ENCODE assay signal across 26 cellular contexts in the genomic region with DNA sequence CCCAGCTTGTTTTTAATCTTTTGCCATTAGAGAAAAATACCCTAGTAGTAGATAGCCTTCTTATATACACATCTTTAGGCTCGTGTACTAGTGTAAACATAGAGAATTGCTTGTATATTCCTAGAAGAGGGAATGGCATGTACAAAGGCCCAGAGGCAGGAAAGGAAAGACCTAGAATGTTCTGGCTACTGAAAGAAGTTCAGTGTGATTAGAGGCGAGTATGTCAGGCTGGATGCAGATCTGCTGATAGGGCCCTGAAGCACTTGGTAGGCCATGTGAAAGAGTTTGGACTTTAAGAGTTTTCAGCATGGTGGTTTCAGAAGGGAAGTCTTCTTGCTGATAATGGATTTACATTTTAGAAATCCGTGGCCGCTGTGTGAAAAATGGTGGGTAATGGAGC. TPM values are rescaled to one million over a fixed set of nuclear protein-coding genes. Genes with fewer than 3 reads are reported as not detected.
DNase-seq lines count a peak whose midpoint lies in the region; ATAC-seq and TF ChIP-seq lines count a peak whose summit lies in the region.
"Had no signal": no experiment of that assay in that cellular context is flagged by ENCODE, and none has a peak within 500 bp of the region (broad histone marks: within the 10 kb centered on the region; RNA-seq: fewer than 3 reads in every experiment).

No MANE protein-coding gene starts in this region.

- TF ChIP-seq CTCF in H9 (conservative IDR thresholded peaks at IDR 0.05) (no peak), endodermal cell (conservative IDR thresholded peaks at IDR 0.05) (no peak)

- H3K23me2 ChIP-seq in H9 (ENCODE audit: insufficient read length, low read depth, low read length, poor library complexity, severe bottlenecking): no peaks in the 10 kb centered on the region

- H2BK12ac ChIP-seq in H9 (ENCODE audit: insufficient read length, low read depth, low read length): no peak overlapping the region
- no peak overlapping the region for H2BK12ac ChIP-seq in trophoblast cell (ENCODE audit: low read length)

- H3T11ph ChIP-seq in H9 (ENCODE audit: low read length): no peak overlapping the region

- no peak overlapping the region for H4K12ac ChIP-seq in trophoblast cell (ENCODE audit: low read depth, low read length)

- peaks cover 6% of the 10 kb centered on the region for H3K4me1 Mint-ChIP-seq in activated naive CD4-positive, alpha-beta T cell treated with anti-CD3 and anti-CD28 coated beads, Interleukin-2, amount 10 ng/mL, durations not matched to agents 7 days and 5 days
- H3K4me1 Mint-ChIP-seq in H9: no peaks in the 10 kb centered on the region
- H3K4me1 Mint-ChIP-seq in endodermal cell: no peaks in the 10 kb centered on the region

- no peak overlapping the region for H2AFZ ChIP-seq in H9 (ENCODE audit: low read length)
- H2AFZ ChIP-seq in trophoblast cell (ENCODE audit: insufficient read depth, low read length, poor library complexity): no peak overlapping the region

- H3K9me3 ChIP-seq in H9 (ENCODE audit: control insufficient read depth, low read depth, low read length): no peaks in the 10 kb centered on the region
- H3K9me3 ChIP-seq in endodermal cell (ENCODE audit: control insufficient read depth, low read length): peaks cover 5% of the 10 kb centered on the region
- no peaks in the 10 kb centered on the region for H3K9me3 ChIP-seq in trophoblast cell (ENCODE audit: insufficient read depth, low read depth, low read length)
- H3K9me3 ChIP-seq: BE2C, colonic mucosa, neutrophil, psoas muscle, suprapubic skin had no signal

- H3K36me3 ChIP-seq in endodermal cell (ENCODE audit: control insufficient read depth, insufficient read depth, low read length) (peaks cover 51% of the 10 kb centered on the region), trophoblast cell (ENCODE audit: control insufficient read depth in 1 of 2, insufficient read depth in 2 of 2, low read length in 2 of 2) (peaks cover 16 to 19% of the 10 kb centered on the region in 2 experiments)
- H3K36me3 ChIP-seq: colonic mucosa had no signal

- CTCF ChIA-PET in activated naive CD4-positive, alpha-beta T cell treated with anti-CD3 and anti-CD28 coated beads, Interleukin-2, amount 10 ng/mL, durations not matched to agents 7 days and 5 days (lab: Charles Lee): no interaction called here

- H3K4ac ChIP-seq in H9 (ENCODE audit: low read depth, low read length) (no peak overlapping the region), trophoblast cell (ENCODE audit: low read depth, low read length) (peak overlapping the region; percentile 47)

- no peak overlapping the region for H2BK15ac ChIP-seq in H9 (ENCODE audit: low read depth, low read length)

- H2BK5ac ChIP-seq in H9 (ENCODE audit: insufficient read length, low read length) (no peak overlapping the region), trophoblast cell (ENCODE audit: low read depth, low read length, poor library complexity) (no peak overlapping the region)

- no peak overlapping the region for H3K4me3 ChIP-seq in endodermal cell (ENCODE audit: low read length)
- H3K4me3 ChIP-seq in trophoblast cell (ENCODE audit: low read depth, low read length): no peak overlapping the region
- H3K4me3 ChIP-seq: colonic mucosa, psoas muscle, suprapubic skin had no signal

- no peak overlapping the region for H3K23ac ChIP-seq in H9 (ENCODE audit: insufficient read length, low read depth, low read length)
- H3K23ac ChIP-seq in trophoblast cell (ENCODE audit: low read length): no peak overlapping the region

- H4K20me1 ChIP-seq in H9 (ENCODE audit: control insufficient read depth, insufficient read depth, insufficient read length): no peaks in the 10 kb centered on the region

- no peak overlapping the region for H4K5ac ChIP-seq in H9 (ENCODE audit: insufficient read length, low read depth, low read length)

- H4K8ac ChIP-seq in H9 (replicated peaks; ENCODE audit: insufficient read length, low read depth, low read length): no peak overlapping the region
- no peak overlapping the region for H4K8ac ChIP-seq in trophoblast cell (ENCODE audit: low read depth, low read length)

- H3K27me3 ChIP-seq in H9 (ENCODE audit: insufficient read depth, low read length) (no peaks in the 10 kb centered on the region), endodermal cell (ENCODE audit: control insufficient read depth, insufficient read depth, low read length, poor library complexity, severe bottlenecking) (no peaks in the 10 kb centered on the region), trophoblast cell (ENCODE audit: insufficient read depth, low read length) (no peaks in the 10 kb centered on the region)
- H3K27me3 ChIP-seq: BE2C, colonic mucosa, neutrophil, suprapubic skin had no signal

- no peak overlapping the region for H3K18ac ChIP-seq in H9 (ENCODE audit: insufficient read length, low read depth, low read length)
- no peak overlapping the region for H3K18ac ChIP-seq in trophoblast cell (ENCODE audit: low read length)

- H3K79me2 ChIP-seq in H9 (ENCODE audit: insufficient read depth, low read length) (peaks cover 8% of the 10 kb centered on the region; the same call in 1 of the 2 replicates), trophoblast cell (ENCODE audit: control insufficient read depth, insufficient read depth, low read length, poor library complexity) (peaks cover 3% of the 10 kb centered on the region)

- H3K56ac ChIP-seq in H9 (ENCODE audit: insufficient read length, low read depth, low read length): no peak overlapping the region

- no peak overlapping the region for H2BK20ac ChIP-seq in H9 (ENCODE audit: low read depth, low read length, poor library complexity, severe bottlenecking)

- H3K4me2 ChIP-seq in H9 (ENCODE audit: insufficient read depth, insufficient read length, low read length) (no peak overlapping the region), trophoblast cell (ENCODE audit: low read length) (no peak overlapping the region)

- H3K79me1 ChIP-seq in H9 (ENCODE audit: insufficient read depth, low read depth, low read length, poor library complexity, severe bottlenecking): peaks cover 5% of the 10 kb centered on the region
- no peaks in the 10 kb centered on the region for H3K79me1 ChIP-seq in trophoblast cell (ENCODE audit: low read length)

- H3K36me3 Mint-ChIP-seq in activated naive CD4-positive, alpha-beta T cell treated with anti-CD3 and anti-CD28 coated beads, Interleukin-2, amount 10 ng/mL, durations not matched to agents 7 days and 5 days: peaks cover 30% of the 10 kb centered on the region
- H3K36me3 Mint-ChIP-seq in activated naive CD4-positive, alpha-beta T cell treated with anti-CD3 and anti-CD28 coated beads, Interleukin-2, amount 50 U/mL, for 72 hours: peaks cover 0 to 11% of the 10 kb centered on the region in 2 donors
- H3K36me3 Mint-ChIP-seq in H9 (ENCODE audit: insufficient read depth in 1 of 3, low read depth in 3 of 3) (peaks cover 22 to 44% (median 42%) of the 10 kb centered on the region in 3 experiments), endodermal cell (ENCODE audit: low read depth) (peaks cover 51% of the 10 kb centered on the region)

- peak overlapping the region; percentile 1 for H3K27ac Mint-ChIP-seq in activated naive CD4-positive, alpha-beta T cell treated with anti-CD3 and anti-CD28 coated beads, Interleukin-2, amount 10 ng/mL, durations not matched to agents 7 days and 5 days
- no peak overlapping the region for H3K27ac Mint-ChIP-seq in activated naive CD4-positive, alpha-beta T cell treated with anti-CD3 and anti-CD28 coated beads, Interleukin-2, amount 50 U/mL, for 72 hours
- H3K27ac Mint-ChIP-seq in H9 (peak overlapping the region in 2 of 3 experiments; percentile 20 to 54; a peak in 1 of 7 replicates), endodermal cell (peak overlapping the region; percentile 83)
- H3K27ac Mint-ChIP-seq: activated B cell treated with CpG ODN at 0.5 μM for 24 hours had no signal

- H2BK120ac ChIP-seq in H9 (ENCODE audit: low read depth, low read length, poor library complexity, severe bottlenecking) (no peak overlapping the region), trophoblast cell (ENCODE audit: insufficient read depth, low read length, poor library complexity) (no peak overlapping the region)

- no peak overlapping the region for H3K4me3 Mint-ChIP-seq in activated naive CD4-positive, alpha-beta T cell treated with anti-CD3 and anti-CD28 coated beads, Interleukin-2, amount 10 ng/mL, durations not matched to agents 7 days and 5 days
- H3K4me3 Mint-ChIP-seq in H9 (no peak overlapping the region), endodermal cell (no peak overlapping the region)
- H3K4me3 Mint-ChIP-seq: activated B cell treated with CpG ODN at 0.5 μM for 24 hours had no signal

- no peak overlapping the region for H3K9ac ChIP-seq in H9 (ENCODE audit: extremely low read depth, insufficient read length, low read length)
- no peak overlapping the region for H3K9ac ChIP-seq in endodermal cell (ENCODE audit: extremely low read depth, low read length, poor library complexity, severe bottlenecking)
- H3K9ac ChIP-seq in trophoblast cell (ENCODE audit: low read length): no peak overlapping the region

- no peaks in the 10 kb centered on the region for H3K9me3 Mint-ChIP-seq in activated naive CD4-positive, alpha-beta T cell treated with anti-CD3 and anti-CD28 coated beads, Interleukin-2, amount 10 ng/mL, durations not matched to agents 7 days and 5 days
- no peaks in the 10 kb centered on the region for H3K9me3 Mint-ChIP-seq in activated naive CD4-positive, alpha-beta T cell treated with anti-CD3 and anti-CD28 coated beads, Interleukin-2, amount 50 U/mL, for 72 hours
- H3K9me3 Mint-ChIP-seq in H9: no peaks in the 10 kb centered on the region
- peaks cover 3% of the 10 kb centered on the region for H3K9me3 Mint-ChIP-seq in endodermal cell
- H3K9me3 Mint-ChIP-seq: activated B cell treated with CpG ODN at 0.5 μM for 24 hours had no signal

- H3K14ac ChIP-seq in H9 (ENCODE audit: insufficient read depth, low read length): no peak overlapping the region
- H3K14ac ChIP-seq in trophoblast cell (ENCODE audit: low read length): no peak overlapping the region

- no CpG with 5 or more reads among the region's 4 CpGs for WGBS in H9 (ENCODE audit: extremely low coverage, insufficient read length, low lambda C conversion rate)
- 91 to 95% methylated on average over 4 of the region's 4 CpGs for WGBS in endodermal cell (ENCODE audit: insufficient coverage in 1 of 2, insufficient read length in 1 of 2), 2 experiments
- no CpG with 5 or more reads among the region's 4 CpGs for WGBS in trophoblast cell (ENCODE audit: extremely low coverage, insufficient coverage, insufficient read length)

- ATAC-seq in activated naive CD4-positive, alpha-beta T cell treated with anti-CD3 and anti-CD28 coated beads, Interleukin-2, amount 50 U/mL, for 72 hours: no peak
- ATAC-seq in HG03457 (IDR thresholded peaks at IDR 0.05; ENCODE audit: unreplicated experiment) (no peak), GM18519 (IDR thresholded peaks at IDR 0.05; ENCODE audit: low FRiP score, unreplicated experiment) (no peak)
- ATAC-seq: PC-3, psoas muscle had no signal

- no peaks in the 10 kb centered on the region for H3K27me3 Mint-ChIP-seq in activated naive CD4-positive, alpha-beta T cell treated with anti-CD3 and anti-CD28 coated beads, Interleukin-2, amount 10 ng/mL, durations not matched to agents 7 days and 5 days
- no peaks in the 10 kb centered on the region for H3K27me3 Mint-ChIP-seq in H9 (ENCODE audit: low read depth)
- no peaks in the 10 kb centered on the region for H3K27me3 Mint-ChIP-seq in endodermal cell (ENCODE audit: insufficient read depth)
- H3K27me3 Mint-ChIP-seq: activated B cell treated with CpG ODN at 0.5 μM for 24 hours had no signal

- H3K4me1 ChIP-seq in H9 (ENCODE audit: insufficient read depth, low read length) (no peaks in the 10 kb centered on the region), endodermal cell (ENCODE audit: control insufficient read depth, insufficient read depth, low read length) (no peaks in the 10 kb centered on the region), trophoblast cell (ENCODE audit: control insufficient read depth in 1 of 2, insufficient read depth in 2 of 2, low read length in 2 of 2) (no peaks in the 10 kb centered on the region)
- H3K4me1 ChIP-seq: BE2C, colonic mucosa, psoas muscle, suprapubic skin had no signal

- DNase-seq in activated naive CD4-positive, alpha-beta T cell treated with anti-CD3 and anti-CD28 coated beads, Interleukin-2, amount 10 ng/mL, durations not matched to agents 7 days and 5 days: no peak
- no peak for DNase-seq in activated naive CD4-positive, alpha-beta T cell treated with anti-CD3 and anti-CD28 coated beads, Interleukin-2, amount 50 U/mL, for 72 hours (ENCODE audit: low spot score in 2 of 2)
- DNase-seq in H9 (no peak), endodermal cell (no peak), trophoblast cell (no peak), ureter (ENCODE audit: low spot score) (no peak)
- DNase-seq: activated B cell treated with CpG ODN at 0.5 μM for 24 hours; activated CD4-positive, alpha-beta T cell treated with anti-CD3 and anti-CD28 coated beads, Interleukin-2, amount 50 U/mL, for 48 hours; activated CD8-positive, alpha-beta memory T cell treated with anti-CD3 and anti-CD28 coated beads, Interleukin-2, amount 50 U/mL, for 4 hours; BE2C; colonic mucosa; COR-L47; DMS53; effector CD8-positive, alpha-beta T cell; mammary epithelial cell; NCI-H146; NCI-H226; NCI-H526 treated with DMSO at 0.1 percent for 48 hours; PC-3; psoas muscle; stimulated activated CD4-positive, alpha-beta T cell treated with anti-CD3 and anti-CD28 coated beads, Interleukin-4, amount 100 ng/mL, for 4 hours; T-helper 1 cell had no signal

- H2AK5ac ChIP-seq in H9 (ENCODE audit: insufficient read length, low read length): no peak overlapping the region
- no peak overlapping the region for H2AK5ac ChIP-seq in trophoblast cell (ENCODE audit: low read length)

- no peak overlapping the region for H4K91ac ChIP-seq in H9 (ENCODE audit: insufficient read length, low read depth, low read length)
- no peak overlapping the region for H4K91ac ChIP-seq in trophoblast cell (ENCODE audit: low read depth, low read length)

- H3K27ac ChIP-seq in H9 (ENCODE audit: insufficient read length, low read depth, low read length) (no peak overlapping the region), endodermal cell (ENCODE audit: low read depth, low read length) (no peak overlapping the region), trophoblast cell (ENCODE audit: low read depth, low read length) (no peak overlapping the region)
- H3K27ac ChIP-seq: colonic mucosa, neutrophil, psoas muscle, suprapubic skin had no signal

RNA-seq across cellular contexts. Expression of a gene that starts 17.4 kb away (rescaled TPM):
- total RNA-seq in activated naive CD4-positive, alpha-beta T cell treated with anti-CD3 and anti-CD28 coated beads, Interleukin-2, amount 50 U/mL, for 72 hours: 10 to 100 TPM; 51.5 to 62.1 TPM
- total RNA-seq in H9 (2021) (87.3 and 88.5 TPM in 2 replicates), endodermal cell (10 to 100 TPM; 61.3 to 74.6 TPM), ureter (54.6 TPM)
- 62.2 TPM for polyA plus RNA-seq in endodermal cell (2013, experiment 1 of 2)
- polyA plus RNA-seq in endodermal cell (2013, experiment 2 of 2): 62.9 TPM
- 35.2 and 36.0 TPM in 2 replicates for polyA plus RNA-seq in trophoblast cell (2013)

RNA-seq across cellular contexts. Expression of a gene that starts 51.1 kb away (rescaled TPM):
- total RNA-seq in activated naive CD4-positive, alpha-beta T cell treated with anti-CD3 and anti-CD28 coated beads, Interleukin-2, amount 50 U/mL, for 72 hours: 10 to 100 TPM; 34.1 to 41.4 TPM
- total RNA-seq in H9 (2021) (10.0 and 14.3 TPM in 2 replicates), endodermal cell (10 to 100 TPM; 39.9 to 54.1 TPM), ureter (57.6 TPM)
- polyA plus RNA-seq in endodermal cell (2013, experiment 1 of 2): 29.8 TPM
- polyA plus RNA-seq in endodermal cell (2013, experiment 2 of 2): 29.6 TPM
- 36.1 and 37.6 TPM in 2 replicates for polyA plus RNA-seq in trophoblast cell (2013)

Comparison
In these comparisons a context has a peak if more than half of its experiments do, and no peak if none do; other contexts are left out.
1. H3K27ac Mint-ChIP-seq: peak in activated naive CD4-positive, alpha-beta T cell treated with anti-CD3 and anti-CD28 coated beads, Interleukin-2, amount 10 ng/mL, durations not matched to agents 7 days and 5 days (single experiment), H9 (2 of 3) and endodermal cell (single experiment); none in activated naive CD4-positive, alpha-beta T cell treated with anti-CD3 and anti-CD28 coated beads, Interleukin-2, amount 50 U/mL, for 72 hours (0 of 2).